ENCODE assay signal across 1 cellular context in the genomic region with DNA sequence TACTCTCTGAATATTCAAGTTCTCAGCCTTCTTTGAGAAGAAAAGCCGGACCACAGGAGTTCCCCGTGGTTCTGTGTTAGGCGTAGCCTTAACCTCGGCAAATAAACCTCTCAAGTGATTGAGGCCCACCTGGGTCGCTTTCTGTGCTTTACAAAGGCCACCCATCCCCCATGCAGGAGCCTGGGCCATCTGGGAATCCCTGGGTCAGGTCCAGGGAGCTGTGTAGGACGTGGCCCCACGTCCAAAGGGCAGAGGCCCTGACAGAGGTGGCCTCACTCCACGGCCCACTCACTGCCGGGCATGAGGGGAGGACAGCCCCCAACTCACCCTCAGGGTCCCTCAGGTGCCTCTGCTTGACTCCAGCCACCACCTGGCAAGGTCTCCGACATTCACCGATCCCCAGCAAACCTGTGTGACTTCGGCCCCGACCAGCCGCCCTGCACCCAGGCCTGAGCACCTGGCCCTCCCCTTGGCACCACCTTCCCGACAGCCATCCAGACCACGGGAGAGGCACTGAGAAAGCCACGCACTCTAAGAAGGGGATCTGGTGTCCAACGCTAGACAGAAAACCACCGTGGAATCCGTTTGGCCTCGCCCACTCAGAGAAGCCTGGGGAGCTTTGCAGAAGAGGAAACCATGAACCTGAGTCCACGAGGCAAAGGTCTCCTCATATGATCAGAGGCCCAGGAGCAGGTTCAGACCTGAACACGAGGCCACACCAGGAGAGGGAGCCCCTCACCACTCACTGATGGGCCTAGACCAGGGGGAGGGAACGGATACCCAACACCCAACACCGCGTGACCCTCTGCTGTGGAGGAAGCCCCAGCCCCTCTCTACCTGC.
TF ChIP-seq lines count a peak whose summit lies in the region.

No MANE protein-coding gene starts in this region.

TF ChIP-seq in HepG2, 621 proteins besides CTCF, POLR2A, EP300 and RAD21 (continued from another document and continues in another):
- no peak for TF ChIP-seq NFATC3 (CRISPR knock-in tag; IDR thresholded peaks at IDR 0.05)
- TF ChIP-seq PHF8 (CRISPR knock-in tag; IDR thresholded peaks at IDR 0.05): peak; percentile 59
- TF ChIP-seq GMEB1 (CRISPR knock-in tag; IDR thresholded peaks at IDR 0.05; ENCODE audit: borderline replicate concordance): peak; percentile 27; the same call in 1 of the 2 replicates
- TF ChIP-seq, protein P1, sequence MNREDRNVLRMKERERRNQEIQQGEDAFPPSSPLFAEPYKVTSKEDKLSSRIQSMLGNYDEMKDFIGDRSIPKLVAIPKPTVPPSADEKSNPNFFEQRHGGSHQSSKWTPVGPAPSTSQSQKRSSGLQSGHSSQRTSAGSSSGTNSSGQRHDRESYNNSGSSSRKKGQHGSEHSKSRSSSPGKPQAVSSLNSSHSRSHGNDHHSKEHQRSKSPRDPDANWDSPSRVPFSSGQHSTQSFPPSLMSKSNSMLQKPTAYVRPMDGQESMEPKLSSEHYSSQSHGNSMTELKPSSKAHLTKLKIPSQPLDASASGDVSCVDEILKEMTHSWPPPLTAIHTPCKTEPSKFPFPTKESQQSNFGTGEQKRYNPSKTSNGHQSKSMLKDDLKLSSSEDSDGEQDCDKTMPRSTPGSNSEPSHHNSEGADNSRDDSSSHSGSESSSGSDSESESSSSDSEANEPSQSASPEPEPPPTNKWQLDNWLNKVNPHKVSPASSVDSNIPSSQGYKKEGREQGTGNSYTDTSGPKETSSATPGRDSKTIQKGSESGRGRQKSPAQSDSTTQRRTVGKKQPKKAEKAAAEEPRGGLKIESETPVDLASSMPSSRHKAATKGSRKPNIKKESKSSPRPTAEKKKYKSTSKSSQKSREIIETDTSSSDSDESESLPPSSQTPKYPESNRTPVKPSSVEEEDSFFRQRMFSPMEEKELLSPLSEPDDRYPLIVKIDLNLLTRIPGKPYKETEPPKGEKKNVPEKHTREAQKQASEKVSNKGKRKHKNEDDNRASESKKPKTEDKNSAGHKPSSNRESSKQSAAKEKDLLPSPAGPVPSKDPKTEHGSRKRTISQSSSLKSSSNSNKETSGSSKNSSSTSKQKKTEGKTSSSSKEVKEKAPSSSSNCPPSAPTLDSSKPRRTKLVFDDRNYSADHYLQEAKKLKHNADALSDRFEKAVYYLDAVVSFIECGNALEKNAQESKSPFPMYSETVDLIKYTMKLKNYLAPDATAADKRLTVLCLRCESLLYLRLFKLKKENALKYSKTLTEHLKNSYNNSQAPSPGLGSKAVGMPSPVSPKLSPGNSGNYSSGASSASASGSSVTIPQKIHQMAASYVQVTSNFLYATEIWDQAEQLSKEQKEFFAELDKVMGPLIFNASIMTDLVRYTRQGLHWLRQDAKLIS (CRISPR knock-in tag; IDR thresholded peaks at IDR 0.05): 0 out of 2 replicates have a peak, but pooled peaks have one; percentile 52
- no peak for TF ChIP-seq ATRX (CRISPR knock-in tag; IDR thresholded peaks at IDR 0.05; ENCODE audit: borderline replicate concordance)
- TF ChIP-seq ZNF225 (CRISPR knock-in tag; IDR thresholded peaks at IDR 0.05): no peak; the same call in 1 of the 2 replicates
- TF ChIP-seq, protein P2, sequence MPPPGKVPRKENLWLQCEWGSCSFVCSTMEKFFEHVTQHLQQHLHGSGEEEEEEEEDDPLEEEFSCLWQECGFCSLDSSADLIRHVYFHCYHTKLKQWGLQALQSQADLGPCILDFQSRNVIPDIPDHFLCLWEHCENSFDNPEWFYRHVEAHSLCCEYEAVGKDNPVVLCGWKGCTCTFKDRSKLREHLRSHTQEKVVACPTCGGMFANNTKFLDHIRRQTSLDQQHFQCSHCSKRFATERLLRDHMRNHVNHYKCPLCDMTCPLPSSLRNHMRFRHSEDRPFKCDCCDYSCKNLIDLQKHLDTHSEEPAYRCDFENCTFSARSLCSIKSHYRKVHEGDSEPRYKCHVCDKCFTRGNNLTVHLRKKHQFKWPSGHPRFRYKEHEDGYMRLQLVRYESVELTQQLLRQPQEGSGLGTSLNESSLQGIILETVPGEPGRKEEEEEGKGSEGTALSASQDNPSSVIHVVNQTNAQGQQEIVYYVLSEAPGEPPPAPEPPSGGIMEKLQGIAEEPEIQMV (CRISPR knock-in tag; IDR thresholded peaks at IDR 0.05; ENCODE audit: low read depth): no peak
- no peak for TF ChIP-seq GTF3A (CRISPR knock-in tag; conservative IDR thresholded peaks at IDR 0.05)
- TF ChIP-seq, protein P3, sequence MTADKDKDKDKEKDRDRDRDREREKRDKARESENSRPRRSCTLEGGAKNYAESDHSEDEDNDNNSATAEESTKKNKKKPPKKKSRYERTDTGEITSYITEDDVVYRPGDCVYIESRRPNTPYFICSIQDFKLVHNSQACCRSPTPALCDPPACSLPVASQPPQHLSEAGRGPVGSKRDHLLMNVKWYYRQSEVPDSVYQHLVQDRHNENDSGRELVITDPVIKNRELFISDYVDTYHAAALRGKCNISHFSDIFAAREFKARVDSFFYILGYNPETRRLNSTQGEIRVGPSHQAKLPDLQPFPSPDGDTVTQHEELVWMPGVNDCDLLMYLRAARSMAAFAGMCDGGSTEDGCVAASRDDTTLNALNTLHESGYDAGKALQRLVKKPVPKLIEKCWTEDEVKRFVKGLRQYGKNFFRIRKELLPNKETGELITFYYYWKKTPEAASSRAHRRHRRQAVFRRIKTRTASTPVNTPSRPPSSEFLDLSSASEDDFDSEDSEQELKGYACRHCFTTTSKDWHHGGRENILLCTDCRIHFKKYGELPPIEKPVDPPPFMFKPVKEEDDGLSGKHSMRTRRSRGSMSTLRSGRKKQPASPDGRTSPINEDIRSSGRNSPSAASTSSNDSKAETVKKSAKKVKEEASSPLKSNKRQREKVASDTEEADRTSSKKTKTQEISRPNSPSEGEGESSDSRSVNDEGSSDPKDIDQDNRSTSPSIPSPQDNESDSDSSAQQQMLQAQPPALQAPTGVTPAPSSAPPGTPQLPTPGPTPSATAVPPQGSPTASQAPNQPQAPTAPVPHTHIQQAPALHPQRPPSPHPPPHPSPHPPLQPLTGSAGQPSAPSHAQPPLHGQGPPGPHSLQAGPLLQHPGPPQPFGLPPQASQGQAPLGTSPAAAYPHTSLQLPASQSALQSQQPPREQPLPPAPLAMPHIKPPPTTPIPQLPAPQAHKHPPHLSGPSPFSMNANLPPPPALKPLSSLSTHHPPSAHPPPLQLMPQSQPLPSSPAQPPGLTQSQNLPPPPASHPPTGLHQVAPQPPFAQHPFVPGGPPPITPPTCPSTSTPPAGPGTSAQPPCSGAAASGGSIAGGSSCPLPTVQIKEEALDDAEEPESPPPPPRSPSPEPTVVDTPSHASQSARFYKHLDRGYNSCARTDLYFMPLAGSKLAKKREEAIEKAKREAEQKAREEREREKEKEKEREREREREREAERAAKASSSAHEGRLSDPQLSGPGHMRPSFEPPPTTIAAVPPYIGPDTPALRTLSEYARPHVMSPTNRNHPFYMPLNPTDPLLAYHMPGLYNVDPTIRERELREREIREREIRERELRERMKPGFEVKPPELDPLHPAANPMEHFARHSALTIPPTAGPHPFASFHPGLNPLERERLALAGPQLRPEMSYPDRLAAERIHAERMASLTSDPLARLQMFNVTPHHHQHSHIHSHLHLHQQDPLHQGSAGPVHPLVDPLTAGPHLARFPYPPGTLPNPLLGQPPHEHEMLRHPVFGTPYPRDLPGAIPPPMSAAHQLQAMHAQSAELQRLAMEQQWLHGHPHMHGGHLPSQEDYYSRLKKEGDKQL (CRISPR knock-in tag; IDR thresholded peaks at IDR 0.05; ENCODE audit: low read depth): peak; percentile 59
- no peak for TF ChIP-seq ZNF17 (CRISPR knock-in tag; IDR thresholded peaks at IDR 0.05)
- no peak for TF ChIP-seq ZSCAN12 (CRISPR knock-in tag; IDR thresholded peaks at IDR 0.05)
- TF ChIP-seq ZNF788 (CRISPR knock-in tag; IDR thresholded peaks at IDR 0.05; ENCODE audit: borderline replicate concordance): no peak; the same call in 1 of the 2 replicates
- no peak for TF ChIP-seq TGIF2 (CRISPR knock-in tag; IDR thresholded peaks at IDR 0.05)
- TF ChIP-seq ZNF609 (CRISPR knock-in tag; IDR thresholded peaks at IDR 0.05; ENCODE audit: borderline replicate concordance): peak; percentile 62
- TF ChIP-seq ZNF619 (CRISPR knock-in tag; IDR thresholded peaks at IDR 0.05): no peak
- TF ChIP-seq SMAD3 (CRISPR knock-in tag; IDR thresholded peaks at IDR 0.05): no peak
- TF ChIP-seq KMT2B (CRISPR knock-in tag; IDR thresholded peaks at IDR 0.05): peak; percentile 57; the same call in 1 of the 2 replicates
- TF ChIP-seq ZNF235 (CRISPR knock-in tag; IDR thresholded peaks at IDR 0.05; ENCODE audit: borderline replicate concordance): no peak
- TF ChIP-seq ZNF326 (CRISPR knock-in tag; IDR thresholded peaks at IDR 0.05; ENCODE audit: borderline replicate concordance): no peak
- no peak for TF ChIP-seq MAF1 (CRISPR knock-in tag; IDR thresholded peaks at IDR 0.05; ENCODE audit: borderline replicate concordance)
- TF ChIP-seq KAT7 (CRISPR knock-in tag; IDR thresholded peaks at IDR 0.05; ENCODE audit: borderline replicate concordance): no peak
- no peak for TF ChIP-seq ZUFSP (CRISPR knock-in tag; IDR thresholded peaks at IDR 0.05; ENCODE audit: borderline replicate concordance)
